Comparison of ENCODE assay signal across 10 cellular contexts in the genomic region with DNA sequence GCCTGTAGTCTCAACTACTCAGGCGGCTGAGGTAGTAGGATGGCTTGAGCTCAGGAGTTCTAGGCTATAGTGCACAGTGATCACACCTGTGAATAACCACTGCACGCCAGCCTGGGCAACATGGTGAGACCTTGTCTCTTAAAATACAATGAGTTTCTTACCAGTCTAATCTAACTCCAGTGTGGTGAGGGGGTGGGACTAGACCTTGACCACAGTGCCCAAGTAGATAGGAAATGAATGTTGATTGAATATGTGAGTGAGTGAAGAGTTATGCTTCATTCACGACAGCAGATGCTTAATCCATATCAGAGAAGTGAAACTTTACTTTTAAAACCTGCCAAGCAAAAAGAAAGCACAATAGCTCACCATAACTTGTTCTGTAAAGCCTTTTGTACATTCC. TPM values are rescaled to one million over a fixed set of nuclear protein-coding genes. Genes with fewer than 3 reads are reported as not detected.
DNase-seq lines count a peak whose midpoint lies in the region; ATAC-seq and TF ChIP-seq lines count a peak whose summit lies in the region.
"Had no signal": no experiment of that assay in that cellular context is flagged by ENCODE, and none has a peak within 500 bp of the region (broad histone marks: within the 10 kb centered on the region; RNA-seq: fewer than 3 reads in every experiment).

No MANE protein-coding gene starts in this region.

- CTCF ChIA-PET in activated CD8-positive, alpha-beta memory T cell treated with anti-CD3 and anti-CD28 coated beads, Interleukin-2, amount 10 ng/mL, durations not matched to agents 7 days and 5 days (lab: Charles Lee) = interaction anchor here (2.8 kb wide), 1 partner anchor 11 kb away, joined by 9 read pairs; the partner anchor contains the start of gene AK7

- peaks cover 12% of the 10 kb centered on the region for H3K4me1 Mint-ChIP-seq in activated CD8-positive, alpha-beta memory T cell treated with anti-CD3 and anti-CD28 coated beads, Interleukin-2, amount 10 ng/mL, durations not matched to agents 7 days and 5 days
- peaks cover 14% of the 10 kb centered on the region for H3K4me1 Mint-ChIP-seq in stimulated activated memory B cell treated with anti-CD40 and anti-IgM and Interleukin-4, amounts not matched to agents 10 μg/mL and 1 μg/mL and 100 μg/mL, for 72 hours

- no peak overlapping the region for H3K4me3 Mint-ChIP-seq in activated CD8-positive, alpha-beta memory T cell treated with anti-CD3 and anti-CD28 coated beads, Interleukin-2, amount 10 ng/mL, durations not matched to agents 7 days and 5 days
- no peak overlapping the region for H3K4me3 Mint-ChIP-seq in stimulated activated memory B cell treated with anti-CD40 and anti-IgM and Interleukin-4, amounts not matched to agents 10 μg/mL and 1 μg/mL and 100 μg/mL, for 72 hours

- H3K9me3 Mint-ChIP-seq in activated CD8-positive, alpha-beta memory T cell treated with anti-CD3 and anti-CD28 coated beads, Interleukin-2, amount 10 ng/mL, durations not matched to agents 7 days and 5 days (ENCODE audit: low read depth) = no peaks in the 10 kb centered on the region
- no peaks in the 10 kb centered on the region for H3K9me3 Mint-ChIP-seq in stimulated activated memory B cell treated with anti-CD40 and anti-IgM and Interleukin-4, amounts not matched to agents 10 μg/mL and 1 μg/mL and 100 μg/mL, for 72 hours

- ATAC-seq in activated CD8-positive, alpha-beta memory T cell treated with anti-CD3 and anti-CD28 coated beads, Interleukin-2, amount 10 ng/mL, durations not matched to agents 7 days and 5 days = peak; percentile 27
- peak; percentile 79 for ATAC-seq in HG02623 (IDR thresholded peaks at IDR 0.05; ENCODE audit: unreplicated experiment)
- peak; percentile 94 for ATAC-seq in HG03460 (IDR thresholded peaks at IDR 0.05; ENCODE audit: unreplicated experiment)
- peak; percentile 83 for ATAC-seq in stimulated activated memory B cell treated with anti-CD40 and anti-IgM and Interleukin-4, amounts not matched to agents 10 μg/mL and 1 μg/mL and 100 μg/mL, for 72 hours

- in situ Hi-C loops in GM13976 (cut with MboI; ENCODE audit: low sequenced_read_pairs, unreplicated experiment) = no loop called here

- TF ChIP-seq CTCF in GM13976 (IDR thresholded peaks at IDR 0.05; ENCODE audit: borderline replicate concordance, control extremely low read depth, extremely low read depth, insufficient read depth, missing control alignments) = no peak

- H3K27me3 Mint-ChIP-seq in activated CD8-positive, alpha-beta memory T cell treated with anti-CD3 and anti-CD28 coated beads, Interleukin-2, amount 10 ng/mL, durations not matched to agents 7 days and 5 days = no peaks in the 10 kb centered on the region
- no peaks in the 10 kb centered on the region for H3K27me3 Mint-ChIP-seq in stimulated activated memory B cell treated with anti-CD40 and anti-IgM and Interleukin-4, amounts not matched to agents 10 μg/mL and 1 μg/mL and 100 μg/mL, for 72 hours

- H3K36me3 Mint-ChIP-seq in activated CD8-positive, alpha-beta memory T cell treated with anti-CD3 and anti-CD28 coated beads, Interleukin-2, amount 10 ng/mL, durations not matched to agents 7 days and 5 days = peaks cover 13% of the 10 kb centered on the region
- H3K36me3 Mint-ChIP-seq in stimulated activated memory B cell treated with anti-CD40 and anti-IgM and Interleukin-4, amounts not matched to agents 10 μg/mL and 1 μg/mL and 100 μg/mL, for 72 hours = peaks cover 17% of the 10 kb centered on the region

- H3K27ac Mint-ChIP-seq in activated CD8-positive, alpha-beta memory T cell treated with anti-CD3 and anti-CD28 coated beads, Interleukin-2, amount 10 ng/mL, durations not matched to agents 7 days and 5 days = no peak overlapping the region
- H3K27ac Mint-ChIP-seq in stimulated activated memory B cell treated with anti-CD40 and anti-IgM and Interleukin-4, amounts not matched to agents 10 μg/mL and 1 μg/mL and 100 μg/mL, for 72 hours = peak overlapping the region; percentile 49

- peak; percentile 53 for DNase-seq in activated CD8-positive, alpha-beta memory T cell treated with anti-CD3 and anti-CD28 coated beads, Interleukin-2, amount 10 ng/mL, durations not matched to agents 7 days and 5 days
- no peak for DNase-seq in activated CD8-positive, alpha-beta memory T cell treated with anti-CD3 and anti-CD28 coated beads, Interleukin-2, amount 50 U/mL, for 48 hours
- no peak for DNase-seq in NCI-H128 (lab: John Stamatoyannopoulos, UW; ENCODE audit: unreplicated experiment)
- no peak for DNase-seq in GM13976 (ENCODE audit: low spot score)
- DNase-seq in activated CD4-positive, alpha-beta T cell treated with anti-CD3 and anti-CD28 coated beads for 1 hour = no peak
- DNase-seq: ovary; stimulated activated naive CD4-positive, alpha-beta T cell treated with Interleukin-2 at 50 U/mL for 16 hours had no signal

RNA-seq across cellular contexts. Expression of gene AK7, which starts 11.2 kb away (rescaled TPM):
- 1 to 10 TPM in 1 of 2 experiments, under 1 TPM in 1; 0.80 to 1.6 TPM for total RNA-seq in activated CD8-positive, alpha-beta memory T cell treated with anti-CD3 and anti-CD28 coated beads, Interleukin-2, amount 10 ng/mL, durations not matched to agents 7 days and 5 days

RNA-seq across cellular contexts. Expression of gene GSKIP, which starts 17.4 kb away (rescaled TPM):
- total RNA-seq in activated CD8-positive, alpha-beta memory T cell treated with anti-CD3 and anti-CD28 coated beads, Interleukin-2, amount 10 ng/mL, durations not matched to agents 7 days and 5 days = 10 to 100 TPM; 15.0 to 26.0 TPM

RNA-seq across cellular contexts. Expression of gene ATG2B, which starts 17.6 kb away (rescaled TPM):
- total RNA-seq in activated CD8-positive, alpha-beta memory T cell treated with anti-CD3 and anti-CD28 coated beads, Interleukin-2, amount 10 ng/mL, durations not matched to agents 7 days and 5 days = 10 to 100 TPM; 14.7 to 15.4 TPM

Comparison
In these comparisons a context has a peak if more than half of its experiments do, and no peak if none do; other contexts are left out.
1. ATAC-seq: peak in every context shown above with its lines; median percentile 94 in HG03460; 83 in stimulated activated memory B cell treated with anti-CD40 and anti-IgM and Interleukin-4, amounts not matched to agents 10 μg/mL and 1 μg/mL and 100 μg/mL, for 72 hours; 79 in HG02623; 27 in activated CD8-positive, alpha-beta memory T cell treated with anti-CD3 and anti-CD28 coated beads, Interleukin-2, amount 10 ng/mL, durations not matched to agents 7 days and 5 days.